21 cellular contexts compared by ENCODE assay signal in the genomic region with DNA sequence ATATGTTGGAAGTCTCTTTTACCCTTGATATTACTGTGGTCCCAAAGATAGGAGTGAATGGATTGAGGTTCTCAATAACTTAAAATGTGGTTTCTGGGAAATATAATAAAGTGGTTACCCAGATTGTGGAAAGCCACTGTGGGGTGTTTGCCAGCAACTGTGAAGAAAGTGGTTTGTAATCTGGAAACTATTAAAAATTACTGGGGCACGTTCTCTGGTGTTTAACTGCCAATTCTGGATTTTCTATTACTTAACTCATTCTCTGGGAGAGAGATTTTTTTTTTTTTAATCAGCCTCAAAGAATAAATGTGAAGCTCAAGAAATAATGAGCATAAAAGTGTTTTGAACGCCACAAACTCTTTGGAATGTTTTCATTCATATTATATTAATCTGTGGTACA. TPM values are rescaled to one million over a fixed set of nuclear protein-coding genes. Genes with fewer than 3 reads are reported as not detected.
"Had no signal": no experiment of that assay in that cellular context is flagged by ENCODE, and none has a peak within 500 bp of the region (broad histone marks: within the 10 kb centered on the region; RNA-seq: fewer than 3 reads in every experiment).

No MANE protein-coding gene starts in this region.

- H2AFZ ChIP-seq: parathyroid adenoma had no signal

- H3K9ac ChIP-seq: parathyroid adenoma had no signal

- H3K4me1 ChIP-seq: ascending aorta, parathyroid adenoma had no signal

- H3K4me3 ChIP-seq: ascending aorta, cardiac muscle cell, esophagus muscularis mucosa, mucosa of descending colon, skin epidermis, tibial nerve had no signal

- H3K27ac ChIP-seq: ascending aorta, cardiac muscle cell, esophagus muscularis mucosa, parathyroid adenoma, skin epidermis, tibial nerve, WERI-Rb-1 had no signal

- H3K27me3 ChIP-seq: ascending aorta had no signal

- H3K9me3 ChIP-seq: ascending aorta had no signal

- DNase-seq: activated CD4-positive, alpha-beta T cell treated with anti-CD3 and anti-CD28 coated beads for 1 hour; activated gamma-delta T cell; dermis blood vessel endothelial cell; effector memory CD4-positive, alpha-beta T cell; foreskin melanocyte; mesenchymal stem cell; mucosa of descending colon; naive thymus-derived CD4-positive, alpha-beta T cell; stimulated activated CD4-positive, alpha-beta T cell treated with anti-CD3 and anti-CD28 coated beads, Interleukin-15, amount 100 ng/mL, for 24 hours; stimulated activated CD4-positive, alpha-beta T cell treated with anti-CD3 and anti-CD28 coated beads, Interleukin-2, amount 100 ng/mL, for 48 hours; WERI-Rb-1 had no signal

- H3K36me3 ChIP-seq: ascending aorta, cardiac muscle cell, esophagus muscularis mucosa, tibial nerve, WERI-Rb-1 had no signal

- H3K79me2 ChIP-seq: parathyroid adenoma had no signal

- ATAC-seq: mucosa of descending colon; naive thymus-derived CD4-positive, alpha-beta T cell had no signal

RNA-seq across cellular contexts. Expression of a gene that starts 4.9 kb away (rescaled TPM):
- total RNA-seq: activated CD8-positive, alpha-beta memory T cell treated with anti-CD3 and anti-CD28 coated beads for 36 hours; ascending aorta; cardiac muscle cell; naive thymus-derived CD4-positive, alpha-beta T cell had no signal
- polyA plus RNA-seq: cardiac muscle cell; naive thymus-derived CD4-positive, alpha-beta T cell had no signal

RNA-seq across cellular contexts. Expression of a gene that starts 21.5 kb away (rescaled TPM):
- total RNA-seq: activated CD8-positive, alpha-beta memory T cell treated with anti-CD3 and anti-CD28 coated beads for 36 hours; ascending aorta; cardiac muscle cell; endothelial cell of umbilical vein; esophagus muscularis mucosa; kidney epithelial cell; mucosa of descending colon; naive thymus-derived CD4-positive, alpha-beta T cell; tibial nerve had no signal
- polyA plus RNA-seq: adipose tissue; cardiac muscle cell; endothelial cell of umbilical vein; naive thymus-derived CD4-positive, alpha-beta T cell had no signal

RNA-seq across cellular contexts. Expression of a gene that starts 37.6 kb away (rescaled TPM):
- total RNA-seq: activated CD8-positive, alpha-beta memory T cell treated with anti-CD3 and anti-CD28 coated beads for 36 hours; cardiac muscle cell had no signal
- polyA plus RNA-seq: cardiac muscle cell; naive thymus-derived CD4-positive, alpha-beta T cell had no signal
